1 cellular context compared by ENCODE assay signal in the genomic region with DNA sequence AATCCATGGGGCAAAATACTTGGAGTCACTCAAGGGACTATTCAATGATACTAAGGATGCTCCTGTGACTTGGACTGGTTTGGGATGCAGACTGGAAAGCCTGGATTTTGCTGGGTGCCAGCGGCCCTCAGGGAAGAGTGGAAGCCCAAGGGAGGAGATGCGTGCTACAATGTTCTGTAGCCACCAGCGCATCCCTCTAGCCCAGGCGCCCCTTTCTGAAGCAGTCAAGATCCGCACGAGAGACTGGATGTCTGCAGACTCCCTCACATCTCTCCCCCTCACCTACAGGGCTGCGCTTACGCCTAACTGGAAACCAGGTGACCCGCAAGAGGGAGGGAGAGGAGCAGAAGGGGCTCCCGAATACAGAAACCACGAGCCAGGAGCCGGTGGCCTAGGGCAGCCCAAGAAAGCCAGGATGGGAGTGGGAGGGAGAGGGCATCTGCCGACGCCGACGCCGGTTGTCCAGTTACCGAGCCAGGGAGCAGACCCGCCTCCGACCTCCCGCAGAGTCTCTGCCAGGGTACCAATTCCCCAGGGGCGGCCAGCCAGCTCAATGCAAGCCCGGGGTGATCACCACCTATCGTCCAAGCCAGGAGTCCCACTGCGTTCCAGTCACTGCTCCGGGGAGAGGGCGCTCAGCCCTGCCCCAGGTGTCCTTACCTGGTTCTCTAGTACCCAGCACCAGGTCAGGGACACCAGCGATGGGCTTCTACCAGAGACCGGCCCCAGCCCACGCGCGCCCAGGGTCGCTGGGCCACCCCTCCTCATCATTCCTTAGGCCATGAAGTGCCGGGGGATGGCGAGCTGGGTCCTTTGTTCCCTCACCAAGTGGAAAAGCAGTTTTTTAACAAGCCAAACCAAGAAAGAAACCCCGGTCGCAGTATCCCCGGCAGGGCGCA.
TF ChIP-seq lines count a peak whose summit lies in the region.

No MANE protein-coding gene starts in this region.

TF ChIP-seq in HEK293, 187 proteins besides CTCF, POLR2A, EP300 and RAD21 (continued from another document and continues in another):
- TF ChIP-seq, protein P1, sequence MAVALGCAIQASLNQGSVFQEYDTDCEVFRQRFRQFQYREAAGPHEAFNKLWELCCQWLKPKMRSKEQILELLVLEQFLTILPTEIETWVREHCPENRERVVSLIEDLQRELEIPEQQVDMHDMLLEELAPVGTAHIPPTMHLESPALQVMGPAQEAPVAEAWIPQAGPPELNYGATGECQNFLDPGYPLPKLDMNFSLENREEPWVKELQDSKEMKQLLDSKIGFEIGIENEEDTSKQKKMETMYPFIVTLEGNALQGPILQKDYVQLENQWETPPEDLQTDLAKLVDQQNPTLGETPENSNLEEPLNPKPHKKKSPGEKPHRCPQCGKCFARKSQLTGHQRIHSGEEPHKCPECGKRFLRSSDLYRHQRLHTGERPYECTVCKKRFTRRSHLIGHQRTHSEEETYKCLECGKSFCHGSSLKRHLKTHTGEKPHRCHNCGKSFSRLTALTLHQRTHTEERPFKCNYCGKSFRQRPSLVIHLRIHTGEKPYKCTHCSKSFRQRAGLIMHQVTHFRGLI (tag by site-specific recombination; IDR thresholded peaks at IDR 0.05): no peak
- no peak for TF ChIP-seq ZNF768 (tag by site-specific recombination; IDR thresholded peaks at IDR 0.05)
- TF ChIP-seq ZNF677 (tag by site-specific recombination; IDR thresholded peaks at IDR 0.05): no peak
- TF ChIP-seq ZNF514 (tag by site-specific recombination; IDR thresholded peaks at IDR 0.05): no peak
- no peak for TF ChIP-seq ZNF221 (tag by site-specific recombination; IDR thresholded peaks at IDR 0.05; ENCODE audit: borderline replicate concordance)
- TF ChIP-seq ZNF266 (tag by site-specific recombination; IDR thresholded peaks at IDR 0.05; ENCODE audit: low read depth): no peak
- TF ChIP-seq BCL11B (tag by site-specific recombination; IDR thresholded peaks at IDR 0.05; ENCODE audit: low read depth): no peak
- TF ChIP-seq ZNF830 (tag by site-specific recombination; IDR thresholded peaks at IDR 0.05; ENCODE audit: low read depth): no peak
- no peak for TF ChIP-seq ZNF558 (tag by site-specific recombination; IDR thresholded peaks at IDR 0.05)
- TF ChIP-seq EGR2 (tag by site-specific recombination; IDR thresholded peaks at IDR 0.05; ENCODE audit: low read depth): peak; percentile 70
- TF ChIP-seq ZNF416 (tag by site-specific recombination; IDR thresholded peaks at IDR 0.05): no peak
- no peak for TF ChIP-seq ZNF548 (tag by site-specific recombination; IDR thresholded peaks at IDR 0.05)
- TF ChIP-seq ZNF350 (tag by site-specific recombination; IDR thresholded peaks at IDR 0.05): no peak
- TF ChIP-seq ZNF302 (tag by site-specific recombination; IDR thresholded peaks at IDR 0.05; ENCODE audit: low read depth): no peak
- TF ChIP-seq ZEB2 (tag by site-specific recombination; IDR thresholded peaks at IDR 0.05): no peak
- no peak for TF ChIP-seq ZNF510 (tag by site-specific recombination; IDR thresholded peaks at IDR 0.05; ENCODE audit: insufficient replicate concordance)
- TF ChIP-seq ZNF202 (tag by site-specific recombination; IDR thresholded peaks at IDR 0.05; ENCODE audit: borderline replicate concordance): no peak
- peak; percentile 87 for TF ChIP-seq ZIC2 (tag by site-specific recombination; IDR thresholded peaks at IDR 0.05)
- TF ChIP-seq, protein P2, sequence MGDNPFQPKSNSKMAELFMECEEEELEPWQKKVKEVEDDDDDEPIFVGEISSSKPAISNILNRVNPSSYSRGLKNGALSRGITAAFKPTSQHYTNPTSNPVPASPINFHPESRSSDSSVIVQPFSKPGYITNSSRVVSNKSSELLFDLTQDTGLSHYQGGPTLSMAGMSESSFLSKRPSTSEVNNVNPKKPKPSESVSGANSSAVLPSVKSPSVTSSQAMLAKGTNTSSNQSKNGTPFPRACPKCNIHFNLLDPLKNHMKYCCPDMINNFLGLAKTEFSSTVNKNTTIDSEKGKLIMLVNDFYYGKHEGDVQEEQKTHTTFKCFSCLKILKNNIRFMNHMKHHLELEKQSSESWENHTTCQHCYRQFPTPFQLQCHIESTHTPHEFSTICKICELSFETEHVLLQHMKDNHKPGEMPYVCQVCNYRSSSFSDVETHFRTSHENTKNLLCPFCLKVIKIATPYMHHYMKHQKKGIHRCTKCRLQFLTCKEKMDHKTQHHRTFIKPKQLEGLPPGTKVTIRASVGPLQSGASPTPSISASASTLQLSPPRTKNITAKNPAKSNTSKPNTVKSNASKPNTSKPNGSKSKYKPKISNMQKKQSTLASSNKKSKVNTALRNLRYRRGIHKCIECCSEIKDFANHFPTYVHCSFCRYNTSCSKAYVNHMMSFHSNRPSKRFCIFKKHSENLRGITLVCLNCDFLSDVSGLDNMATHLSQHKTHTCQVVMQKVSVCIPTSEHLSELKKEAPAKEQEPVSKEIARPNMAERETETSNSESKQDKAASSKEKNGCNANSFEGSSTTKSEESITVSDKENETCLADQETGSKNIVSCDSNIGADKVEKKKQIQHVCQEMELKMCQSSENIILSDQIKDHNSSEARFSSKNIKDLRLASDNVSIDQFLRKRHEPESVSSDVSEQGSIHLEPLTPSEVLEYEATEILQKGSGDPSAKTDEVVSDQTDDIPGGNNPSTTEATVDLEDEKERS (tag by site-specific recombination; IDR thresholded peaks at IDR 0.05): no peak
- TF ChIP-seq, protein P3, sequence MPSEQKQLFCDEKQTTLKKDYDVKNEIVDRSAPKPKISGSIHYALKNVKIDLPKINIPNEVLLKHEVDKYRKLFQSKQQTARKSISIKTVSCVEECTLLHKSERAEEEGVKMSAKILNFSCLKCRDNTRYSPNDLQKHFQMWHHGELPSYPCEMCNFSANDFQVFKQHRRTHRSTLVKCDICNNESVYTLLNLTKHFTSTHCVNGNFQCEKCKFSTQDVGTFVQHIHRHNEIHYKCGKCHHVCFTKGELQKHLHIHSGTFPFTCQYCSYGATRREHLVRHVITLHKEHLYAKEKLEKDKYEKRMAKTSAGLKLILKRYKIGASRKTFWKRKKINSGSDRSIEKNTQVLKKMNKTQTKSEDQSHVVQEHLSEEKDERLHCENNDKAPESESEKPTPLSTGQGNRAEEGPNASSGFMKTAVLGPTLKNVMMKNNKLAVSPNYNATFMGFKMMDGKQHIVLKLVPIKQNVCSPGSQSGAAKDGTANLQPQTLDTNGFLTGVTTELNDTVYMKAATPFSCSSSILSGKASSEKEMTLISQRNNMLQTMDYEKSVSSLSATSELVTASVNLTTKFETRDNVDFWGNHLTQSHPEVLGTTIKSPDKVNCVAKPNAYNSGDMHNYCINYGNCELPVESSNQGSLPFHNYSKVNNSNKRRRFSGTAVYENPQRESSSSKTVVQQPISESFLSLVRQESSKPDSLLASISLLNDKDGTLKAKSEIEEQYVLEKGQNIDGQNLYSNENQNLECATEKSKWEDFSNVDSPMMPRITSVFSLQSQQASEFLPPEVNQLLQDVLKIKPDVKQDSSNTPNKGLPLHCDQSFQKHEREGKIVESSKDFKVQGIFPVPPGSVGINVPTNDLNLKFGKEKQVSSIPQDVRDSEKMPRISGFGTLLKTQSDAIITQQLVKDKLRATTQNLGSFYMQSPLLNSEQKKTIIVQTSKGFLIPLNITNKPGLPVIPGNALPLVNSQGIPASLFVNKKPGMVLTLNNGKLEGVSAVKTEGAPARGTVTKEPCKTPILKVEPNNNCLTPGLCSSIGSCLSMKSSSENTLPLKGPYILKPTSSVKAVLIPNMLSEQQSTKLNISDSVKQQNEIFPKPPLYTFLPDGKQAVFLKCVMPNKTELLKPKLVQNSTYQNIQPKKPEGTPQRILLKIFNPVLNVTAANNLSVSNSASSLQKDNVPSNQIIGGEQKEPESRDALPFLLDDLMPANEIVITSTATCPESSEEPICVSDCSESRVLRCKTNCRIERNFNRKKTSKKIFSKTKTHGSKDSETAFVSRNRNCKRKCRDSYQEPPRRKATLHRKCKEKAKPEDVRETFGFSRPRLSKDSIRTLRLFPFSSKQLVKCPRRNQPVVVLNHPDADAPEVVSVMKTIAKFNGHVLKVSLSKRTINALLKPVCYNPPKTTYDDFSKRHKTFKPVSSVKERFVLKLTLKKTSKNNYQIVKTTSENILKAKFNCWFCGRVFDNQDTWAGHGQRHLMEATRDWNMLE (tag by site-specific recombination; conservative IDR thresholded peaks at IDR 0.05; ENCODE audit: low read depth): no peak
- no peak for TF ChIP-seq ZBTB1 (tag by site-specific recombination; IDR thresholded peaks at IDR 0.05)
- TF ChIP-seq ZNF707 (tag by site-specific recombination; IDR thresholded peaks at IDR 0.05): no peak
- no peak for TF ChIP-seq ZNF37A (tag by site-specific recombination; IDR thresholded peaks at IDR 0.05)
- no peak for TF ChIP-seq ZNF16 (tag by site-specific recombination; IDR thresholded peaks at IDR 0.05; ENCODE audit: low read depth)
- TF ChIP-seq GLIS1 (tag by site-specific recombination; IDR thresholded peaks at IDR 0.05): peak; percentile 99
- TF ChIP-seq, protein P4, sequence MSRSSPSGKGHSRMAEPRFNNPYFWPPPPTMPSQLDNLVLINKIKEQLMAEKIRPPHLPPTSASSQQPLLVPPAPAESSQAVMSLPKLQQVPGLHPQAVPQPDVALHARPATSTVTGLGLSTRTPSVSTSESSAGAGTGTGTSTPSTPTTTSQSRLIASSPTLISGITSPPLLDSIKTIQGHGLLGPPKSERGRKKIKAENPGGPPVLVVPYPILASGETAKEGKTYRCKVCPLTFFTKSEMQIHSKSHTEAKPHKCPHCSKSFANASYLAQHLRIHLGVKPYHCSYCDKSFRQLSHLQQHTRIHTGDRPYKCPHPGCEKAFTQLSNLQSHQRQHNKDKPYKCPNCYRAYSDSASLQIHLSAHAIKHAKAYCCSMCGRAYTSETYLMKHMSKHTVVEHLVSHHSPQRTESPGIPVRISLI (tag by site-specific recombination; IDR thresholded peaks at IDR 0.05): no peak
- TF ChIP-seq, protein P5, sequence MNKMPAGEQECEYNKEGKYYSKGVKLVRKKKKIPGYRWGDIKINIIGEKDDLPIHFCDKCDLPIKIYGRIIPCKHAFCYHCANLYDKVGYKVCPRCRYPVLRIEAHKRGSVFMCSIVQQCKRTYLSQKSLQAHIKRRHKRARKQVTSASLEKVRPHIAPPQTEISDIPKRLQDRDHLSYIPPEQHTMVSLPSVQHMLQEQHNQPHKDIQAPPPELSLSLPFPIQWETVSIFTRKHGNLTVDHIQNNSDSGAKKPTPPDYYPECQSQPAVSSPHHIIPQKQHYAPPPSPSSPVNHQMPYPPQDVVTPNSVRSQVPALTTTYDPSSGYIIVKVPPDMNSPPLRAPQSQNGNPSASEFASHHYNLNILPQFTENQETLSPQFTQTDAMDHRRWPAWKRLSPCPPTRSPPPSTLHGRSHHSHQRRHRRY (tag by site-specific recombination; IDR thresholded peaks at IDR 0.05): no peak; the same call in 1 of the 2 replicates
- TF ChIP-seq KLF10 (tag by site-specific recombination; IDR thresholded peaks at IDR 0.05): no peak
- TF ChIP-seq, protein P6, sequence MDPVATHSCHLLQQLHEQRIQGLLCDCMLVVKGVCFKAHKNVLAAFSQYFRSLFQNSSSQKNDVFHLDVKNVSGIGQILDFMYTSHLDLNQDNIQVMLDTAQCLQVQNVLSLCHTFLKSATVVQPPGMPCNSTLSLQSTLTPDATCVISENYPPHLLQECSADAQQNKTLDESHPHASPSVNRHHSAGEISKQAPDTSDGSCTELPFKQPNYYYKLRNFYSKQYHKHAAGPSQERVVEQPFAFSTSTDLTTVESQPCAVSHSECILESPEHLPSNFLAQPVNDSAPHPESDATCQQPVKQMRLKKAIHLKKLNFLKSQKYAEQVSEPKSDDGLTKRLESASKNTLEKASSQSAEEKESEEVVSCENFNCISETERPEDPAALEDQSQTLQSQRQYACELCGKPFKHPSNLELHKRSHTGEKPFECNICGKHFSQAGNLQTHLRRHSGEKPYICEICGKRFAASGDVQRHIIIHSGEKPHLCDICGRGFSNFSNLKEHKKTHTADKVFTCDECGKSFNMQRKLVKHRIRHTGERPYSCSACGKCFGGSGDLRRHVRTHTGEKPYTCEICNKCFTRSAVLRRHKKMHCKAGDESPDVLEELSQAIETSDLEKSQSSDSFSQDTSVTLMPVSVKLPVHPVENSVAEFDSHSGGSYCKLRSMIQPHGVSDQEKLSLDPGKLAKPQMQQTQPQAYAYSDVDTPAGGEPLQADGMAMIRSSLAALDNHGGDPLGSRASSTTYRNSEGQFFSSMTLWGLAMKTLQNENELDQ (tag by site-specific recombination; IDR thresholded peaks at IDR 0.05; ENCODE audit: low read depth): no peak
- TF ChIP-seq, protein P7, sequence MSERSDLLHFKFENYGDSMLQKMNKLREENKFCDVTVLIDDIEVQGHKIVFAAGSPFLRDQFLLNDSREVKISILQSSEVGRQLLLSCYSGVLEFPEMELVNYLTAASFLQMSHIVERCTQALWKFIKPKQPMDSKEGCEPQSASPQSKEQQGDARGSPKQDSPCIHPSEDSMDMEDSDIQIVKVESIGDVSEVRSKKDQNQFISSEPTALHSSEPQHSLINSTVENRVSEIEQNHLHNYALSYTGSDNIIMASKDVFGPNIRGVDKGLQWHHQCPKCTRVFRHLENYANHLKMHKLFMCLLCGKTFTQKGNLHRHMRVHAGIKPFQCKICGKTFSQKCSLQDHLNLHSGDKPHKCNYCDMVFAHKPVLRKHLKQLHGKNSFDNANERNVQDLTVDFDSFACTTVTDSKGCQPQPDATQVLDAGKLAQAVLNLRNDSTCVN (tag by site-specific recombination; optimal IDR thresholded peaks at IDR 0.05): no peak
- no peak for TF ChIP-seq IKZF3 (tag by site-specific recombination; IDR thresholded peaks at IDR 0.05)
- TF ChIP-seq ZNF701 (tag by site-specific recombination; IDR thresholded peaks at IDR 0.05): no peak
- no peak for TF ChIP-seq KLF16 (tag by site-specific recombination; IDR thresholded peaks at IDR 0.05)
- TF ChIP-seq ZNF394 (tag by site-specific recombination; IDR thresholded peaks at IDR 0.05; ENCODE audit: borderline replicate concordance): no peak
- TF ChIP-seq ZNF76 (tag by site-specific recombination; IDR thresholded peaks at IDR 0.05; ENCODE audit: borderline replicate concordance, low read depth): no peak
- TF ChIP-seq, protein P8, sequence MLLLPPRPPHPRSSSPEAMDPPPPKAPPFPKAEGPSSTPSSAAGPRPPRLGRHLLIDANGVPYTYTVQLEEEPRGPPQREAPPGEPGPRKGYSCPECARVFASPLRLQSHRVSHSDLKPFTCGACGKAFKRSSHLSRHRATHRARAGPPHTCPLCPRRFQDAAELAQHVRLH (tag by site-specific recombination; IDR thresholded peaks at IDR 0.05): no peak
- TF ChIP-seq ZNF530 (tag by site-specific recombination; IDR thresholded peaks at IDR 0.05; ENCODE audit: low read depth): no peak
- no peak for TF ChIP-seq MYNN (tag by site-specific recombination; IDR thresholded peaks at IDR 0.05; ENCODE audit: borderline replicate concordance)
- no peak for TF ChIP-seq BCL11A (tag by site-specific recombination; IDR thresholded peaks at IDR 0.05; ENCODE audit: low read depth)
- no peak for TF ChIP-seq ZNF626 (tag by site-specific recombination; IDR thresholded peaks at IDR 0.05)
- TF ChIP-seq, protein P9, sequence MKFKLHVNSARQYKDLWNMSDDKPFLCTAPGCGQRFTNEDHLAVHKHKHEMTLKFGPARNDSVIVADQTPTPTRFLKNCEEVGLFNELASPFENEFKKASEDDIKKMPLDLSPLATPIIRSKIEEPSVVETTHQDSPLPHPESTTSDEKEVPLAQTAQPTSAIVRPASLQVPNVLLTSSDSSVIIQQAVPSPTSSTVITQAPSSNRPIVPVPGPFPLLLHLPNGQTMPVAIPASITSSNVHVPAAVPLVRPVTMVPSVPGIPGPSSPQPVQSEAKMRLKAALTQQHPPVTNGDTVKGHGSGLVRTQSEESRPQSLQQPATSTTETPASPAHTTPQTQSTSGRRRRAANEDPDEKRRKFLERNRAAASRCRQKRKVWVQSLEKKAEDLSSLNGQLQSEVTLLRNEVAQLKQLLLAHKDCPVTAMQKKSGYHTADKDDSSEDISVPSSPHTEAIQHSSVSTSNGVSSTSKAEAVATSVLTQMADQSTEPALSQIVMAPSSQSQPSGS (tag by site-specific recombination; IDR thresholded peaks at IDR 0.05; ENCODE audit: low read depth): no peak
